Comparison of ENCODE assay signal across 6 cellular contexts in genomic region chr20:45912344-45912682, GRCh38. TPM values are rescaled to one million over a fixed set of nuclear protein-coding genes. Genes with fewer than 3 reads are reported as not detected.
DNase-seq lines count a peak whose midpoint lies in the region; ATAC-seq, FAIRE-seq and TF ChIP-seq lines count a peak whose summit lies in the region.

No MANE protein-coding gene starts in this region.

- H3K4me3 ChIP-seq in AG04449 (ENCODE audit: low read depth, low read length): peak overlapping the region; percentile 57
- H3K4me3 ChIP-seq in HepG2 (replicated peaks in 1 of 3; ENCODE audit: insufficient read depth in 1 of 3, low read depth in 2 of 3, low read length in 3 of 3): peak overlapping the region; percentile 29 to 66 (median 56)

- no peaks in the 10 kb centered on the region for H3K9me3 ChIP-seq in HepG2 (ENCODE audit: low read length)

- peaks cover 0 to 8% of the 10 kb centered on the region in 2 experiments; a peak in 3 of 5 replicates for H3K27me3 ChIP-seq in HepG2 (ENCODE audit: control insufficient read depth in 1 of 2, insufficient read depth in 2 of 2, low read length in 2 of 2)

- CTCF ChIA-PET in AG04449 (lab: Yijun Ruan, JAX): no interaction called here
- CTCF ChIA-PET in HepG2 (lab: Yijun Ruan, JAX; ENCODE audit: low intra/inter-chr PET ratio, low total read pairs): no interaction called here

- H4K20me1 ChIP-seq in HepG2 (ENCODE audit: insufficient read depth, low read length): no peaks in the 10 kb centered on the region

- no peaks in the 10 kb centered on the region for H3K36me3 ChIP-seq in HepG2 (replicated peaks in 1 of 2; ENCODE audit: control insufficient read depth in 1 of 2, insufficient read depth in 2 of 2, low read length in 2 of 2)

- H3K27ac ChIP-seq in VCaP (peak overlapping the region; percentile 51; the same call in 1 of the 2 replicates), HepG2 (ENCODE audit: extremely low read length, insufficient read depth, low read length) (no peak overlapping the region)

- DNase-seq in AG04449 (ENCODE audit: low read depth, low spot score) (no peak), HepG2 (ENCODE audit: low spot score) (no peak), NCI-H187 (lab: John Stamatoyannopoulos, UW) (no peak), GDM1 (lab: John Stamatoyannopoulos, UW) (no peak), posterior vena cava (ENCODE audit: low spot score) (no peak)

- H3K4me2 ChIP-seq in HepG2 (ENCODE audit: low read depth, low read length): peak overlapping the region; percentile 71

- TF ChIP-seq CTCF in AG04449 (IDR thresholded peaks at IDR 0.05; ENCODE audit: insufficient read depth, low read length, missing control alignments): no peak
- no peak for TF ChIP-seq CTCF in VCaP (conservative IDR thresholded peaks at IDR 0.05)
- no peak for TF ChIP-seq CTCF in HepG2 (CRISPR knock-in tag; IDR thresholded peaks at IDR 0.05)

- H3K79me2 ChIP-seq in HepG2 (ENCODE audit: insufficient read depth, low read length): no peaks in the 10 kb centered on the region

- TF ChIP-seq POLR2A in HepG2 (IDR thresholded peaks at IDR 0.05; ENCODE audit: insufficient read depth in 1 of 2, low read depth in 2 of 2, low read length in 2 of 2): no peak

- H2AFZ ChIP-seq in HepG2 (ENCODE audit: low read length): no peak overlapping the region

- POLR2A ChIA-PET in AG04449 (lab: Yijun Ruan, JAX) (interaction anchor here (0.8 kb wide), 1 partner anchor 57 kb away, joined by 3 read pairs; no protein-coding TSS in a partner anchor), HepG2 (lab: Yijun Ruan, JAX) (interaction anchor here (0.8 to 8.8 kb wide), 6 partner anchors 7 to 48 kb away, joined by 3 to 164 read pairs (median 6); partner anchors contain the start of genes CTSA, NEURL2 and PCIF1)

- FAIRE-seq in HepG2 (lab: Jason Lieb, UNC): no peak

- TF ChIP-seq RAD21 in HepG2 (CRISPR knock-in tag; IDR thresholded peaks at IDR 0.05): no peak

- H3K4me1 ChIP-seq in HepG2 (ENCODE audit: insufficient read depth, low read length): peaks cover 57% of the 10 kb centered on the region

- in situ Hi-C loops in HepG2 (cut with HindIII; ENCODE audit: extremely low pct_ligation_motif_present, low pct_unique_long_range_greater_than_20kb): no loop called here

- TF ChIP-seq EP300 in HepG2 (IDR thresholded peaks at IDR 0.05; ENCODE audit: low read depth in 2 of 2, low read length in 2 of 2): no peak
- no peak; the same call in 1 of the 2 replicates for TF ChIP-seq EP300 in HepG2 (CRISPR knock-in tag; IDR thresholded peaks at IDR 0.05; ENCODE audit: borderline replicate concordance)

- peak overlapping the region; percentile 46 for H3K9ac ChIP-seq in HepG2 (ENCODE audit: insufficient read depth, low read depth, low read length)

- WGBS in HepG2 (ENCODE audit: low lambda C conversion rate): 24% methylated on average over 4 of the region's 4 CpGs

- intact Hi-C loops in HepG2 (cut with micrococcal nuclease; ENCODE audit: unreplicated experiment) (no loop called here), posterior vena cava (cut with DNase I) (no loop called here)

- BruUV-seq in HepG2 (replicated peaks; lab: Mats Ljungman, UMichigan): no TSS peak

- ATAC-seq in HepG2: no peak

RNA-seq across cellular contexts. Expression of gene PLTP, which starts 0.4 kb away (rescaled TPM):
- total RNA-seq in HepG2 (2016; rRNA removed; fragmentation: Illumina TruSeq; extraction: Trizol) (7.0 and 16.9 TPM in 2 replicates), posterior vena cava (100 to 1,000 TPM; 134 to 689 TPM)
- total RNA-seq in HepG2 (2016; cell fraction: cytosol; rRNA removed; fragmentation: Illumina TruSeq; extraction: Trizol; ENCODE audit: low read depth): 3.6 and 5.4 TPM in 2 replicates
- 5.7 and 18.2 TPM in 2 replicates for total RNA-seq in HepG2 (2016; cell fraction: insoluble cytoplasmic fraction; rRNA removed; fragmentation: Illumina TruSeq; extraction: Trizol)
- 6.1 and 6.9 TPM in 2 replicates for total RNA-seq in HepG2 (2016; cell fraction: membrane; rRNA removed; fragmentation: Illumina TruSeq; extraction: Trizol)
- 18.3 and 22.2 TPM in 2 replicates for total RNA-seq in HepG2 (2016; cell fraction: nucleus; rRNA removed; fragmentation: Illumina TruSeq; extraction: Trizol)
- polyA plus RNA-seq in HepG2 (2011; rRNA removed): 28.6 and 30.7 TPM in 2 replicates
- polyA plus RNA-seq in HepG2 (2011; cell fraction: cytosol; rRNA removed): 26.4 and 36.2 TPM in 2 replicates
- 25.4 and 33.0 TPM in 2 replicates for polyA plus RNA-seq in HepG2 (2011; cell fraction: nucleus; rRNA removed)
- 13.5 and 20.7 TPM in 2 replicates for polyA plus RNA-seq in HepG2 (2012)
- 6.3 and 6.9 TPM in 2 replicates for polyA plus RNA-seq in HepG2 (2016; cell fraction: cytosol; fragmentation: Illumina TruSeq; extraction: Trizol; ENCODE audit: low read depth)
- polyA plus RNA-seq in HepG2 (2016; cell fraction: insoluble cytoplasmic fraction; fragmentation: Illumina TruSeq; extraction: Trizol; ENCODE audit: low read depth): 7.2 and 10.5 TPM in 2 replicates
- 7.7 and 8.9 TPM in 2 replicates for polyA plus RNA-seq in HepG2 (2016; cell fraction: membrane; fragmentation: Illumina TruSeq; extraction: Trizol; ENCODE audit: low read depth)
- polyA plus RNA-seq in HepG2 (2016; cell fraction: nucleus; fragmentation: Illumina TruSeq; extraction: Trizol; ENCODE audit: insufficient read depth, low read depth): 31.7 and 37.7 TPM in 2 replicates
- 3.3 and 51.4 TPM in 2 replicates for polyA minus RNA-seq in HepG2 (2011; rRNA and poly(A)+ RNA removed; ENCODE audit: low replicate concordance)
- 17.1 and 20.1 TPM in 2 replicates for polyA minus RNA-seq in HepG2 (2011; cell fraction: cytosol; rRNA and poly(A)+ RNA removed)
- 8.1 and 10.7 TPM in 2 replicates for polyA minus RNA-seq in HepG2 (2011; cell fraction: nucleus; rRNA and poly(A)+ RNA removed)

RNA-seq across cellular contexts. Expression of gene CTSA, which starts 21.2 kb away (rescaled TPM):
- total RNA-seq in HepG2 (2016; rRNA removed; fragmentation: Illumina TruSeq; extraction: Trizol) (63.8 and 202 TPM in 2 replicates), posterior vena cava (100 to 1,000 TPM in 1 of 2 donors, 10 to 100 TPM in 1; 81.2 to 112 TPM)
- total RNA-seq in HepG2 (2016; cell fraction: cytosol; rRNA removed; fragmentation: Illumina TruSeq; extraction: Trizol; ENCODE audit: low read depth): 83.9 and 87.3 TPM in 2 replicates
- 57.2 and 212 TPM in 2 replicates for total RNA-seq in HepG2 (2016; cell fraction: insoluble cytoplasmic fraction; rRNA removed; fragmentation: Illumina TruSeq; extraction: Trizol)
- 50.4 and 53.1 TPM in 2 replicates for total RNA-seq in HepG2 (2016; cell fraction: membrane; rRNA removed; fragmentation: Illumina TruSeq; extraction: Trizol)
- 213 and 263 TPM in 2 replicates for total RNA-seq in HepG2 (2016; cell fraction: nucleus; rRNA removed; fragmentation: Illumina TruSeq; extraction: Trizol)
- 222 and 231 TPM in 2 replicates for polyA plus RNA-seq in HepG2 (2011; rRNA removed)
- 240 and 265 TPM in 2 replicates for polyA plus RNA-seq in HepG2 (2011; cell fraction: cytosol; rRNA removed)
- 851 and 910 TPM in 2 replicates for polyA plus RNA-seq in HepG2 (2011; cell fraction: nucleus; rRNA removed)
- 102 and 105 TPM in 2 replicates for polyA plus RNA-seq in HepG2 (2012)
- 37.4 and 39.2 TPM in 2 replicates for polyA plus RNA-seq in HepG2 (2016; cell fraction: cytosol; fragmentation: Illumina TruSeq; extraction: Trizol; ENCODE audit: low read depth)
- polyA plus RNA-seq in HepG2 (2016; cell fraction: insoluble cytoplasmic fraction; fragmentation: Illumina TruSeq; extraction: Trizol; ENCODE audit: low read depth): 82.4 and 101 TPM in 2 replicates
- 45.6 and 51.6 TPM in 2 replicates for polyA plus RNA-seq in HepG2 (2016; cell fraction: membrane; fragmentation: Illumina TruSeq; extraction: Trizol; ENCODE audit: low read depth)
- polyA plus RNA-seq in HepG2 (2016; cell fraction: nucleus; fragmentation: Illumina TruSeq; extraction: Trizol; ENCODE audit: insufficient read depth, low read depth): 573 and 587 TPM in 2 replicates
- 289 and 410 TPM in 2 replicates for polyA minus RNA-seq in HepG2 (2011; rRNA and poly(A)+ RNA removed; ENCODE audit: low replicate concordance)
- polyA minus RNA-seq in HepG2 (2011; cell fraction: cytosol; rRNA and poly(A)+ RNA removed): 109 and 118 TPM in 2 replicates
- 292 and 323 TPM in 2 replicates for polyA minus RNA-seq in HepG2 (2011; cell fraction: nucleus; rRNA and poly(A)+ RNA removed)

RNA-seq across cellular contexts. Expression of gene NEURL2, which starts 21.3 kb away (rescaled TPM):
- total RNA-seq in HepG2 (2016; rRNA removed; fragmentation: Illumina TruSeq; extraction: Trizol): 4.1 and 9.7 TPM in 2 replicates
- total RNA-seq in HepG2 (2016; cell fraction: cytosol; rRNA removed; fragmentation: Illumina TruSeq; extraction: Trizol; ENCODE audit: low read depth): 6.7 and 8.8 TPM in 2 replicates
- 6.0 and 9.5 TPM in 2 replicates for total RNA-seq in HepG2 (2016; cell fraction: insoluble cytoplasmic fraction; rRNA removed; fragmentation: Illumina TruSeq; extraction: Trizol)
- 7.3 and 9.1 TPM in 2 replicates for total RNA-seq in HepG2 (2016; cell fraction: membrane; rRNA removed; fragmentation: Illumina TruSeq; extraction: Trizol)
- 14.4 and 18.5 TPM in 2 replicates for total RNA-seq in HepG2 (2016; cell fraction: nucleus; rRNA removed; fragmentation: Illumina TruSeq; extraction: Trizol)
- 7.2 and 12.2 TPM in 2 replicates for polyA plus RNA-seq in HepG2 (2011; rRNA removed)
- polyA plus RNA-seq in HepG2 (2011; cell fraction: cytosol; rRNA removed): 3.7 and 6.3 TPM in 2 replicates
- 57.9 and 58.9 TPM in 2 replicates for polyA plus RNA-seq in HepG2 (2011; cell fraction: nucleus; rRNA removed)
- 4.2 and 4.6 TPM in 2 replicates for polyA plus RNA-seq in HepG2 (2012)
- polyA plus RNA-seq in HepG2 (2016; cell fraction: cytosol; fragmentation: Illumina TruSeq; extraction: Trizol; ENCODE audit: low read depth): 4.1 and 4.3 TPM in 2 replicates
- polyA plus RNA-seq in HepG2 (2016; cell fraction: insoluble cytoplasmic fraction; fragmentation: Illumina TruSeq; extraction: Trizol; ENCODE audit: low read depth): 4.2 and 4.9 TPM in 2 replicates
- 3.9 and 4.0 TPM in 2 replicates for polyA plus RNA-seq in HepG2 (2016; cell fraction: membrane; fragmentation: Illumina TruSeq; extraction: Trizol; ENCODE audit: low read depth)
- 18.5 and 19.4 TPM in 2 replicates for polyA plus RNA-seq in HepG2 (2016; cell fraction: nucleus; fragmentation: Illumina TruSeq; extraction: Trizol; ENCODE audit: insufficient read depth, low read depth)
- 1.3 and 16.0 TPM in 2 replicates for polyA minus RNA-seq in HepG2 (2011; rRNA and poly(A)+ RNA removed; ENCODE audit: low replicate concordance)
- polyA minus RNA-seq in HepG2 (2011; cell fraction: cytosol; rRNA and poly(A)+ RNA removed): 1.9 and 2.1 TPM in 2 replicates
- polyA minus RNA-seq in HepG2 (2011; cell fraction: nucleus; rRNA and poly(A)+ RNA removed): 24.2 and 27.4 TPM in 2 replicates
- 10 to 100 TPM; 10.0 to 35.4 TPM for total RNA-seq in posterior vena cava

RNA-seq across cellular contexts. Expression of gene PCIF1, which starts 22.2 kb away (rescaled TPM):
- 18.5 and 20.9 TPM in 2 replicates for total RNA-seq in HepG2 (2016; rRNA removed; fragmentation: Illumina TruSeq; extraction: Trizol)
- 30.2 and 42.6 TPM in 2 replicates for total RNA-seq in HepG2 (2016; cell fraction: cytosol; rRNA removed; fragmentation: Illumina TruSeq; extraction: Trizol; ENCODE audit: low read depth)
- 17.6 and 21.4 TPM in 2 replicates for total RNA-seq in HepG2 (2016; cell fraction: insoluble cytoplasmic fraction; rRNA removed; fragmentation: Illumina TruSeq; extraction: Trizol)
- total RNA-seq in HepG2 (2016; cell fraction: membrane; rRNA removed; fragmentation: Illumina TruSeq; extraction: Trizol): 35.4 and 44.6 TPM in 2 replicates
- total RNA-seq in HepG2 (2016; cell fraction: nucleus; rRNA removed; fragmentation: Illumina TruSeq; extraction: Trizol): 19.3 and 21.9 TPM in 2 replicates
- 21.6 and 24.4 TPM in 2 replicates for polyA plus RNA-seq in HepG2 (2011; rRNA removed)
- 19.5 and 26.1 TPM in 2 replicates for polyA plus RNA-seq in HepG2 (2011; cell fraction: cytosol; rRNA removed)
- 38.0 and 44.1 TPM in 2 replicates for polyA plus RNA-seq in HepG2 (2011; cell fraction: nucleus; rRNA removed)
- 22.9 and 30.3 TPM in 2 replicates for polyA plus RNA-seq in HepG2 (2012)
- 41.4 and 54.3 TPM in 2 replicates for polyA plus RNA-seq in HepG2 (2016; cell fraction: cytosol; fragmentation: Illumina TruSeq; extraction: Trizol; ENCODE audit: low read depth)
- 27.4 and 35.6 TPM in 2 replicates for polyA plus RNA-seq in HepG2 (2016; cell fraction: insoluble cytoplasmic fraction; fragmentation: Illumina TruSeq; extraction: Trizol; ENCODE audit: low read depth)
- polyA plus RNA-seq in HepG2 (2016; cell fraction: membrane; fragmentation: Illumina TruSeq; extraction: Trizol; ENCODE audit: low read depth): 51.1 and 55.4 TPM in 2 replicates
- 35.5 and 37.2 TPM in 2 replicates for polyA plus RNA-seq in HepG2 (2016; cell fraction: nucleus; fragmentation: Illumina TruSeq; extraction: Trizol; ENCODE audit: insufficient read depth, low read depth)
- polyA minus RNA-seq in HepG2 (2011; rRNA and poly(A)+ RNA removed; ENCODE audit: low replicate concordance): 40.1 and 74.5 TPM in 2 replicates
- 19.4 and 24.4 TPM in 2 replicates for polyA minus RNA-seq in HepG2 (2011; cell fraction: cytosol; rRNA and poly(A)+ RNA removed)
- 55.2 and 63.6 TPM in 2 replicates for polyA minus RNA-seq in HepG2 (2011; cell fraction: nucleus; rRNA and poly(A)+ RNA removed)
- total RNA-seq in posterior vena cava: 10 to 100 TPM; 27.3 to 35.7 TPM

RNA-seq across cellular contexts. Expression of gene SPATA25, which starts 24.9 kb away (rescaled TPM):
- total RNA-seq in HepG2 (2016; rRNA removed; fragmentation: Illumina TruSeq; extraction: Trizol) (3.3 and 7.6 TPM in 2 replicates), posterior vena cava (1 to 10 TPM in 1 of 2 donors, under 1 TPM in 1; 1.00 to 9.6 TPM)
- total RNA-seq in HepG2 (2016; cell fraction: cytosol; rRNA removed; fragmentation: Illumina TruSeq; extraction: Trizol; ENCODE audit: low read depth): 0.35 and 0.40 TPM in 2 replicates
- total RNA-seq in HepG2 (2016; cell fraction: insoluble cytoplasmic fraction; rRNA removed; fragmentation: Illumina TruSeq; extraction: Trizol): 2.3 and 8.1 TPM in 2 replicates
- 2.3 TPM in 2 replicates for total RNA-seq in HepG2 (2016; cell fraction: membrane; rRNA removed; fragmentation: Illumina TruSeq; extraction: Trizol)
- 13.0 and 19.1 TPM in 2 replicates for total RNA-seq in HepG2 (2016; cell fraction: nucleus; rRNA removed; fragmentation: Illumina TruSeq; extraction: Trizol)
- polyA plus RNA-seq in HepG2 (2011; rRNA removed): 4.8 and 8.9 TPM in 2 replicates
- 1.8 and 3.7 TPM in 2 replicates for polyA plus RNA-seq in HepG2 (2011; cell fraction: cytosol; rRNA removed)
- 44.5 and 49.8 TPM in 2 replicates for polyA plus RNA-seq in HepG2 (2011; cell fraction: nucleus; rRNA removed)
- 2.1 and 3.2 TPM in 2 replicates for polyA plus RNA-seq in HepG2 (2012)
- 0.34 and 0.51 TPM in 2 replicates for polyA plus RNA-seq in HepG2 (2016; cell fraction: cytosol; fragmentation: Illumina TruSeq; extraction: Trizol; ENCODE audit: low read depth)
- polyA plus RNA-seq in HepG2 (2016; cell fraction: insoluble cytoplasmic fraction; fragmentation: Illumina TruSeq; extraction: Trizol; ENCODE audit: low read depth): 1.0 and 1.7 TPM in 2 replicates
- polyA plus RNA-seq in HepG2 (2016; cell fraction: membrane; fragmentation: Illumina TruSeq; extraction: Trizol; ENCODE audit: low read depth): 0.37 and 1.7 TPM in 2 replicates
- 23.9 and 34.2 TPM in 2 replicates for polyA plus RNA-seq in HepG2 (2016; cell fraction: nucleus; fragmentation: Illumina TruSeq; extraction: Trizol; ENCODE audit: insufficient read depth, low read depth)
- polyA minus RNA-seq in HepG2 (2011; rRNA and poly(A)+ RNA removed; ENCODE audit: low replicate concordance): 3.0 and 7.4 TPM in 2 replicates
- polyA minus RNA-seq in HepG2 (2011; cell fraction: cytosol; rRNA and poly(A)+ RNA removed): 1.8 and 2.4 TPM in 2 replicates
- 19.0 and 20.9 TPM in 2 replicates for polyA minus RNA-seq in HepG2 (2011; cell fraction: nucleus; rRNA and poly(A)+ RNA removed)

Comparison
In these comparisons a context has a peak if more than half of its experiments do, and no peak if none do; other contexts are left out.
1. RNA of gene PLTP, which starts 0.4 kb away (total RNA-seq): 134 to 689 TPM in posterior vena cava; 3.6 to 22.2 TPM in HepG2; every median in the first group is over 4 times any median in the second.